In genomic region chr2:121363632-121364420, GRCh38 we compare ENCODE assay signal across 10 cellular contexts.
DNase-seq lines count a peak whose midpoint lies in the region; ATAC-seq, FAIRE-seq and TF ChIP-seq lines count a peak whose summit lies in the region.
"Had no signal": no experiment of that assay in that cellular context is flagged by ENCODE, and none has a peak within 500 bp of the region (broad histone marks: within the 10 kb centered on the region; RNA-seq: fewer than 3 reads in every experiment).

No MANE protein-coding gene starts in this region.

- CTCF ChIA-PET in Panc1 (lab: Charles Lee): no interaction called here

- intact Hi-C loops in Panc1 (cut with micrococcal nuclease; ENCODE audit: unreplicated experiment) (no loop called here), esophagus muscularis mucosa (cut with DNase I) (no loop called here), upper lobe of right lung (cut with DNase I) (no loop called here)

- H3K27ac ChIP-seq in Panc1 (ENCODE audit: low read length) (no peak overlapping the region), esophagus muscularis mucosa (replicated peaks in 1 of 4) (peak overlapping the region; percentile 37 to 65 (median 47)), upper lobe of right lung (no peak overlapping the region)

- H3K4me1 ChIP-seq in Panc1 (ENCODE audit: control insufficient read depth, insufficient read depth, low read length) (peaks cover 30% of the 10 kb centered on the region), esophagus muscularis mucosa (peaks cover 15 to 31% (median 19%) of the 10 kb centered on the region in 4 donors), upper lobe of right lung (no peaks in the 10 kb centered on the region)

- H3K4me3 ChIP-seq in Panc1 (ENCODE audit: low read depth in 2 of 2, low read length in 2 of 2) (no peak overlapping the region), esophagus muscularis mucosa (no peak overlapping the region), upper lobe of right lung (no peak overlapping the region)

- POLR2A ChIA-PET in Panc1 (lab: Charles Lee): no interaction called here

- no peak for FAIRE-seq in D721Med (lab: Jason Lieb, UNC)

- peak; percentile 52 for DNase-seq in AG09319 (ENCODE audit: extremely low read depth, low read depth)
- peak; percentile 77 for DNase-seq in Panc1 (ENCODE audit: low read depth, low spot score)
- no peak for DNase-seq in esophagus muscularis mucosa (ENCODE audit: extremely low spot score)
- peak; percentile 93 for DNase-seq in myocyte (ENCODE audit: low read depth)
- DNase-seq in upper lobe of right lung: no peak
- no peak for DNase-seq in pons (ENCODE audit: low spot score)
- DNase-seq in D721Med (ENCODE audit: insufficient read length, low spot score): no peak
- DNase-seq: CD8-positive, alpha-beta memory T cell; NCI-H345 had no signal

- H3K27me3 ChIP-seq in Panc1 (ENCODE audit: control insufficient read depth, insufficient read depth, low read length) (no peaks in the 10 kb centered on the region), esophagus muscularis mucosa (no peaks in the 10 kb centered on the region), upper lobe of right lung (no peaks in the 10 kb centered on the region)

- in situ Hi-C loops in Panc1 (cut with HindIII; ENCODE audit: low pct_unique_long_range_greater_than_20kb, low sequenced_read_pairs): no loop called here

- no peak for TF ChIP-seq EP300 in esophagus muscularis mucosa (IDR thresholded peaks at IDR 0.05)

- H3K9me3 ChIP-seq in Panc1 (ENCODE audit: control insufficient read depth, insufficient read depth, low read depth, low read length) (no peaks in the 10 kb centered on the region), esophagus muscularis mucosa (no peaks in the 10 kb centered on the region), upper lobe of right lung (no peaks in the 10 kb centered on the region)

- no peak for TF ChIP-seq CTCF in AG09319 (IDR thresholded peaks at IDR 0.05; ENCODE audit: low read depth, low read length)
- TF ChIP-seq CTCF in Panc1 (IDR thresholded peaks at IDR 0.05): no peak
- no peak for TF ChIP-seq CTCF in esophagus muscularis mucosa (IDR thresholded peaks at IDR 0.05)
- TF ChIP-seq CTCF in upper lobe of right lung (IDR thresholded peaks at IDR 0.05): no peak
- no peak for TF ChIP-seq CTCF in D721Med (IDR thresholded peaks at IDR 0.05; ENCODE audit: insufficient read depth, missing control alignments)

- H3K36me3 ChIP-seq in Panc1 (ENCODE audit: control insufficient read depth, insufficient read depth, low read length): no peaks in the 10 kb centered on the region
- H3K36me3 ChIP-seq in esophagus muscularis mucosa: peaks cover 35 to 91% (median 63%) of the 10 kb centered on the region in 4 donors
- peaks cover 81% of the 10 kb centered on the region for H3K36me3 ChIP-seq in upper lobe of right lung

- 27% methylated on average over 5 of the region's 5 CpGs for WGBS in esophagus muscularis mucosa

- ATAC-seq in Panc1 (peak; percentile 67; the same call in 1 of the 2 replicates), upper lobe of right lung (no peak), HG02970 (IDR thresholded peaks at IDR 0.05; ENCODE audit: low FRiP score, unreplicated experiment) (no peak)

- no peak for TF ChIP-seq POLR2A in esophagus muscularis mucosa (IDR thresholded peaks at IDR 0.05; ENCODE audit: low read depth)

- BruUV-seq in Panc1 (replicated peaks; lab: Mats Ljungman, UMichigan): no TSS peak

Comparison
In these comparisons a context has a peak if more than half of its experiments do, and no peak if none do; other contexts are left out.
1. DNase-seq: peak in AG09319 (single experiment), Panc1 (single experiment) and myocyte (single experiment); none in esophagus muscularis mucosa (single experiment), upper lobe of right lung (single experiment), pons (single experiment) and D721Med (single experiment).
2. H3K27ac ChIP-seq: peak in esophagus muscularis mucosa (4 of 4); none in Panc1 (single experiment) and upper lobe of right lung (single experiment).